In the genomic region with DNA sequence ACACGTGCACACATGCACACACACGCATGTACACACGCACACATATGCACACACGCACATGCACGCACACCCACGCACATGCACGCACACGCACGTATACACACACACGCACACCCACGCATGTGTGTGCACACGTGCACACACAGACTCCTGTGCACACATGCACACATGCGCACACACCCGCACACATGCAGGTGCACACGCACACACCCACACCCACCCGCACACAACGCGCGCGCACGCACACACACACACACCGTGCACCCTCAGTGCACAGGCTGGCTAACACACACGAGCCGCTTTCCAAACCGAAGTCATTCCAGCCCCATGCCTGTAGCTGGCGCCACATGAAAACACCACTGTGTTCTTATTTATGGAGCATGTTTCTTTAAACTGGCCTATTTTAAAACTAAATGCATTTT, we compare ENCODE assay signal across 1 cellular context.
TF ChIP-seq lines count a peak whose summit lies in the region.

No MANE protein-coding gene starts in this region.

TF ChIP-seq in K562, 482 proteins besides CTCF, POLR2A, EP300 and RAD21 (continued from another document):
- TF ChIP-seq NCOA1 (IDR thresholded peaks at IDR 0.05; ENCODE audit: low read depth), result no peak
- peak in 1 of 2 experiments; percentile 64; a peak in 1 of 4 replicates for TF ChIP-seq KDM1A (IDR thresholded peaks at IDR 0.05)
- no peak for TF ChIP-seq MTF1 (CRISPR knock-in tag; IDR thresholded peaks at IDR 0.05; ENCODE audit: borderline replicate concordance)
- TF ChIP-seq ZNF347 (CRISPR knock-in tag; IDR thresholded peaks at IDR 0.05; ENCODE audit: low read depth), result no peak
- 0 out of 4 replicates have a peak, but pooled peaks of 1 of the 2 experiments have one; percentile 29 for TF ChIP-seq TEAD1 (CRISPR knock-in tag; IDR thresholded peaks at IDR 0.05)
- TF ChIP-seq TBL1XR1 (IDR thresholded peaks at IDR 0.05; ENCODE audit: low read length in 2 of 2), result no peak
- TF ChIP-seq, protein P1, sequence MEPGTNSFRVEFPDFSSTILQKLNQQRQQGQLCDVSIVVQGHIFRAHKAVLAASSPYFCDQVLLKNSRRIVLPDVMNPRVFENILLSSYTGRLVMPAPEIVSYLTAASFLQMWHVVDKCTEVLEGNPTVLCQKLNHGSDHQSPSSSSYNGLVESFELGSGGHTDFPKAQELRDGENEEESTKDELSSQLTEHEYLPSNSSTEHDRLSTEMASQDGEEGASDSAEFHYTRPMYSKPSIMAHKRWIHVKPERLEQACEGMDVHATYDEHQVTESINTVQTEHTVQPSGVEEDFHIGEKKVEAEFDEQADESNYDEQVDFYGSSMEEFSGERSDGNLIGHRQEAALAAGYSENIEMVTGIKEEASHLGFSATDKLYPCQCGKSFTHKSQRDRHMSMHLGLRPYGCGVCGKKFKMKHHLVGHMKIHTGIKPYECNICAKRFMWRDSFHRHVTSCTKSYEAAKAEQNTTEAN (CRISPR knock-in tag; IDR thresholded peaks at IDR 0.05), result peak; percentile 89
- TF ChIP-seq, protein P2, sequence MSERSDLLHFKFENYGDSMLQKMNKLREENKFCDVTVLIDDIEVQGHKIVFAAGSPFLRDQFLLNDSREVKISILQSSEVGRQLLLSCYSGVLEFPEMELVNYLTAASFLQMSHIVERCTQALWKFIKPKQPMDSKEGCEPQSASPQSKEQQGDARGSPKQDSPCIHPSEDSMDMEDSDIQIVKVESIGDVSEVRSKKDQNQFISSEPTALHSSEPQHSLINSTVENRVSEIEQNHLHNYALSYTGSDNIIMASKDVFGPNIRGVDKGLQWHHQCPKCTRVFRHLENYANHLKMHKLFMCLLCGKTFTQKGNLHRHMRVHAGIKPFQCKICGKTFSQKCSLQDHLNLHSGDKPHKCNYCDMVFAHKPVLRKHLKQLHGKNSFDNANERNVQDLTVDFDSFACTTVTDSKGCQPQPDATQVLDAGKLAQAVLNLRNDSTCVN (CRISPR knock-in tag; IDR thresholded peaks at IDR 0.05), result no peak
- TF ChIP-seq, protein P3, sequence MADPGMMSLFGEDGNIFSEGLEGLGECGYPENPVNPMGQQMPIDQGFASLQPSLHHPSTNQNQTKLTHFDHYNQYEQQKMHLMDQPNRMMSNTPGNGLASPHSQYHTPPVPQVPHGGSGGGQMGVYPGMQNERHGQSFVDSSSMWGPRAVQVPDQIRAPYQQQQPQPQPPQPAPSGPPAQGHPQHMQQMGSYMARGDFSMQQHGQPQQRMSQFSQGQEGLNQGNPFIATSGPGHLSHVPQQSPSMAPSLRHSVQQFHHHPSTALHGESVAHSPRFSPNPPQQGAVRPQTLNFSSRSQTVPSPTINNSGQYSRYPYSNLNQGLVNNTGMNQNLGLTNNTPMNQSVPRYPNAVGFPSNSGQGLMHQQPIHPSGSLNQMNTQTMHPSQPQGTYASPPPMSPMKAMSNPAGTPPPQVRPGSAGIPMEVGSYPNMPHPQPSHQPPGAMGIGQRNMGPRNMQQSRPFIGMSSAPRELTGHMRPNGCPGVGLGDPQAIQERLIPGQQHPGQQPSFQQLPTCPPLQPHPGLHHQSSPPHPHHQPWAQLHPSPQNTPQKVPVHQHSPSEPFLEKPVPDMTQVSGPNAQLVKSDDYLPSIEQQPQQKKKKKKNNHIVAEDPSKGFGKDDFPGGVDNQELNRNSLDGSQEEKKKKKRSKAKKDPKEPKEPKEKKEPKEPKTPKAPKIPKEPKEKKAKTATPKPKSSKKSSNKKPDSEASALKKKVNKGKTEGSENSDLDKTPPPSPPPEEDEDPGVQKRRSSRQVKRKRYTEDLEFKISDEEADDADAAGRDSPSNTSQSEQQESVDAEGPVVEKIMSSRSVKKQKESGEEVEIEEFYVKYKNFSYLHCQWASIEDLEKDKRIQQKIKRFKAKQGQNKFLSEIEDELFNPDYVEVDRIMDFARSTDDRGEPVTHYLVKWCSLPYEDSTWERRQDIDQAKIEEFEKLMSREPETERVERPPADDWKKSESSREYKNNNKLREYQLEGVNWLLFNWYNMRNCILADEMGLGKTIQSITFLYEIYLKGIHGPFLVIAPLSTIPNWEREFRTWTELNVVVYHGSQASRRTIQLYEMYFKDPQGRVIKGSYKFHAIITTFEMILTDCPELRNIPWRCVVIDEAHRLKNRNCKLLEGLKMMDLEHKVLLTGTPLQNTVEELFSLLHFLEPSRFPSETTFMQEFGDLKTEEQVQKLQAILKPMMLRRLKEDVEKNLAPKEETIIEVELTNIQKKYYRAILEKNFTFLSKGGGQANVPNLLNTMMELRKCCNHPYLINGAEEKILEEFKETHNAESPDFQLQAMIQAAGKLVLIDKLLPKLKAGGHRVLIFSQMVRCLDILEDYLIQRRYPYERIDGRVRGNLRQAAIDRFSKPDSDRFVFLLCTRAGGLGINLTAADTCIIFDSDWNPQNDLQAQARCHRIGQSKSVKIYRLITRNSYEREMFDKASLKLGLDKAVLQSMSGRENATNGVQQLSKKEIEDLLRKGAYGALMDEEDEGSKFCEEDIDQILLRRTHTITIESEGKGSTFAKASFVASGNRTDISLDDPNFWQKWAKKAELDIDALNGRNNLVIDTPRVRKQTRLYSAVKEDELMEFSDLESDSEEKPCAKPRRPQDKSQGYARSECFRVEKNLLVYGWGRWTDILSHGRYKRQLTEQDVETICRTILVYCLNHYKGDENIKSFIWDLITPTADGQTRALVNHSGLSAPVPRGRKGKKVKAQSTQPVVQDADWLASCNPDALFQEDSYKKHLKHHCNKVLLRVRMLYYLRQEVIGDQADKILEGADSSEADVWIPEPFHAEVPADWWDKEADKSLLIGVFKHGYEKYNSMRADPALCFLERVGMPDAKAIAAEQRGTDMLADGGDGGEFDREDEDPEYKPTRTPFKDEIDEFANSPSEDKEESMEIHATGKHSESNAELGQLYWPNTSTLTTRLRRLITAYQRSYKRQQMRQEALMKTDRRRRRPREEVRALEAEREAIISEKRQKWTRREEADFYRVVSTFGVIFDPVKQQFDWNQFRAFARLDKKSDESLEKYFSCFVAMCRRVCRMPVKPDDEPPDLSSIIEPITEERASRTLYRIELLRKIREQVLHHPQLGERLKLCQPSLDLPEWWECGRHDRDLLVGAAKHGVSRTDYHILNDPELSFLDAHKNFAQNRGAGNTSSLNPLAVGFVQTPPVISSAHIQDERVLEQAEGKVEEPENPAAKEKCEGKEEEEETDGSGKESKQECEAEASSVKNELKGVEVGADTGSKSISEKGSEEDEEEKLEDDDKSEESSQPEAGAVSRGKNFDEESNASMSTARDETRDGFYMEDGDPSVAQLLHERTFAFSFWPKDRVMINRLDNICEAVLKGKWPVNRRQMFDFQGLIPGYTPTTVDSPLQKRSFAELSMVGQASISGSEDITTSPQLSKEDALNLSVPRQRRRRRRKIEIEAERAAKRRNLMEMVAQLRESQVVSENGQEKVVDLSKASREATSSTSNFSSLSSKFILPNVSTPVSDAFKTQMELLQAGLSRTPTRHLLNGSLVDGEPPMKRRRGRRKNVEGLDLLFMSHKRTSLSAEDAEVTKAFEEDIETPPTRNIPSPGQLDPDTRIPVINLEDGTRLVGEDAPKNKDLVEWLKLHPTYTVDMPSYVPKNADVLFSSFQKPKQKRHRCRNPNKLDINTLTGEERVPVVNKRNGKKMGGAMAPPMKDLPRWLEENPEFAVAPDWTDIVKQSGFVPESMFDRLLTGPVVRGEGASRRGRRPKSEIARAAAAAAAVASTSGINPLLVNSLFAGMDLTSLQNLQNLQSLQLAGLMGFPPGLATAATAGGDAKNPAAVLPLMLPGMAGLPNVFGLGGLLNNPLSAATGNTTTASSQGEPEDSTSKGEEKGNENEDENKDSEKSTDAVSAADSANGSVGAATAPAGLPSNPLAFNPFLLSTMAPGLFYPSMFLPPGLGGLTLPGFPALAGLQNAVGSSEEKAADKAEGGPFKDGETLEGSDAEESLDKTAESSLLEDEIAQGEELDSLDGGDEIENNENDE (IDR thresholded peaks at IDR 0.05; ENCODE audit: low read depth, low read length), result no peak
- peak; percentile 58; the same call in 1 of the 2 replicates for TF ChIP-seq EGR1 (conservative IDR thresholded peaks at IDR 0.05)
- TF ChIP-seq ZNF408 (CRISPR knock-in tag; IDR thresholded peaks at IDR 0.05; ENCODE audit: low read depth), result no peak
- TF ChIP-seq, protein P4, sequence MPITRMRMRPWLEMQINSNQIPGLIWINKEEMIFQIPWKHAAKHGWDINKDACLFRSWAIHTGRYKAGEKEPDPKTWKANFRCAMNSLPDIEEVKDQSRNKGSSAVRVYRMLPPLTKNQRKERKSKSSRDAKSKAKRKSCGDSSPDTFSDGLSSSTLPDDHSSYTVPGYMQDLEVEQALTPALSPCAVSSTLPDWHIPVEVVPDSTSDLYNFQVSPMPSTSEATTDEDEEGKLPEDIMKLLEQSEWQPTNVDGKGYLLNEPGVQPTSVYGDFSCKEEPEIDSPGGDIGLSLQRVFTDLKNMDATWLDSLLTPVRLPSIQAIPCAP (CRISPR knock-in tag; IDR thresholded peaks at IDR 0.05; ENCODE audit: borderline replicate concordance), result no peak
- 0 out of 4 replicates have a peak, but pooled peaks of 1 of the 2 experiments have one; percentile 16 for TF ChIP-seq NRF1 (conservative IDR thresholded peaks at IDR 0.05 in 1 of 2, IDR thresholded peaks at IDR 0.05 in 1 of 2)
